Comparison of ENCODE assay signal across 20 cellular contexts in the genomic region with DNA sequence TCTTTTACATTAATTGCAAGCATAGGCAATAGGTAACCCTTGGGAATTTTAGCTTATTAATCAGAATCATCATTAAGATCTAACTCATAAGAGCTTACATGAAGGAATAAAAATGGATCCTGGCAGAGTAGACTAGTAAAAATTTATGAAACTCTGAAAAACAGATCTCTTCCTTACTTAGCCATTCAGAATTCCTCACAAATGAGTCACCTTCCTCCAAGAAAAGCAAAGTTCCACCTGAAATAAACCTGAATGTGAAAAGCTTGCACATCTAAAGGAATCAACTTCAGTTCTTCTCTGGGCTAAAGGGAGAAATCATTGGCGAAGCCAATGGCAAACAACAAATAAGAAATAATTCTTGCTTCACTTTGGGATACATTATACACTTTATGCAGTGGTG. TPM values are rescaled to one million over a fixed set of nuclear protein-coding genes. Genes with fewer than 3 reads are reported as not detected.
A peak's percentile ranks its signal among the peaks of the same experiment; 100 is the strongest.
DNase-seq lines count a peak whose midpoint lies in the region; ATAC-seq, FAIRE-seq and TF ChIP-seq lines count a peak whose summit lies in the region.
"Had no signal": no experiment of that assay in that cellular context is flagged by ENCODE, and none has a peak within 500 bp of the region (broad histone marks: within the 10 kb centered on the region; RNA-seq: fewer than 3 reads in every experiment).

No MANE protein-coding gene starts in this region.

- no peaks in the 10 kb centered on the region for H3K36me3 Mint-ChIP-seq in astrocyte (ENCODE audit: low read depth, unreplicated experiment)
- no peaks in the 10 kb centered on the region for H3K36me3 Mint-ChIP-seq in activated CD4-positive, alpha-beta memory T cell treated with anti-CD3 and anti-CD28 coated beads for 36 hours
- H3K36me3 Mint-ChIP-seq: activated naive CD8-positive, alpha-beta T cell treated with anti-CD3 and anti-CD28 coated beads for 36 hours had no signal

- POLR2A ChIA-PET in activated CD4-positive, alpha-beta memory T cell treated with anti-CD3 and anti-CD28 coated beads for 36 hours (lab: Charles Lee) = no interaction called here

- no peaks in the 10 kb centered on the region for H3K79me2 ChIP-seq in astrocyte (ENCODE audit: insufficient read depth, low read length)
- peaks cover 11% of the 10 kb centered on the region for H3K79me2 ChIP-seq in keratinocyte (ENCODE audit: control insufficient read depth, insufficient read depth, low read length)

- no peaks in the 10 kb centered on the region for H3K27me3 Mint-ChIP-seq in astrocyte (ENCODE audit: low read depth, unreplicated experiment)
- no peaks in the 10 kb centered on the region for H3K27me3 Mint-ChIP-seq in activated CD4-positive, alpha-beta memory T cell treated with anti-CD3 and anti-CD28 coated beads for 36 hours

- dilution Hi-C loops in keratinocyte (cut with MboI; ENCODE audit: extremely low pct_ligation_motif_present, low sequenced_read_pairs) = no loop called here

- no peak overlapping the region for H3K4me3 Mint-ChIP-seq in astrocyte (ENCODE audit: unreplicated experiment)
- H3K4me3 Mint-ChIP-seq in activated CD4-positive, alpha-beta memory T cell treated with anti-CD3 and anti-CD28 coated beads for 36 hours = no peak overlapping the region
- H3K4me3 Mint-ChIP-seq: activated CD8-positive, alpha-beta T cell treated with anti-CD3 and anti-CD28 coated beads for 36 hours; activated naive CD8-positive, alpha-beta T cell treated with anti-CD3 and anti-CD28 coated beads for 36 hours; B cell had no signal

- FAIRE-seq in astrocyte (lab: Jason Lieb, UNC) (peak; percentile 75), keratinocyte (lab: Jason Lieb, UNC) (peak; percentile 78)

- CTCF ChIA-PET in activated CD4-positive, alpha-beta memory T cell treated with anti-CD3 and anti-CD28 coated beads for 36 hours (lab: Charles Lee) = interaction anchor here (0.8 to 1.8 kb wide), 2 partner anchors 23 to 71 kb away, joined by 3 to 8 read pairs; a partner anchor contains a TSS

- H2AFZ ChIP-seq in astrocyte (ENCODE audit: low read depth, low read length) = no peak overlapping the region
- no peak overlapping the region for H2AFZ ChIP-seq in keratinocyte (ENCODE audit: control insufficient read depth, low read length)

- DNase-seq in LHCN-M2 (ENCODE audit: low read depth) (peak; percentile 20), astrocyte (ENCODE audit: low read depth) (no peak), keratinocyte (ENCODE audit: low read depth, low spot score) (no peak), thyroid gland (no peak), Right ventricle myocardium superior (no peak), NCI-H2081 treated with DMSO at 0.1 percent for 48 hours (lab: John Stamatoyannopoulos, UW) (no peak), C1 segment of cervical spinal cord (lab: John Stamatoyannopoulos, UW) (no peak)
- no peak for DNase-seq in activated CD4-positive, alpha-beta memory T cell treated with anti-CD3 and anti-CD28 coated beads for 36 hours
- DNase-seq: activated CD8-positive, alpha-beta T cell treated with anti-CD3 and anti-CD28 coated beads for 36 hours; activated naive CD8-positive, alpha-beta T cell treated with anti-CD3 and anti-CD28 coated beads for 36 hours; effector memory CD4-positive, alpha-beta T cell; GDM1; heart right ventricle; left cardiac atrium; NCI-H1417; ovary; T-helper 1 cell had no signal

- H3K9me3 ChIP-seq in astrocyte (ENCODE audit: insufficient read depth, low read depth, low read length) = no peaks in the 10 kb centered on the region
- no peaks in the 10 kb centered on the region for H3K9me3 ChIP-seq in keratinocyte (ENCODE audit: control insufficient read depth, low read depth, low read length)
- no peaks in the 10 kb centered on the region for H3K9me3 ChIP-seq in thyroid gland
- H3K9me3 ChIP-seq: heart right ventricle, ovary, thoracic aorta had no signal

- intact Hi-C loops in thyroid gland (cut with DNase I) (no loop called here), Right ventricle myocardium superior (cut with DNase I) (no loop called here)
- intact Hi-C loops in activated CD4-positive, alpha-beta memory T cell treated with anti-CD3 and anti-CD28 coated beads for 36 hours (cut with micrococcal nuclease) = no loop called here

- no peak for TF ChIP-seq CTCF in astrocyte (IDR thresholded peaks at IDR 0.05; ENCODE audit: insufficient read depth, low read depth, low read length)
- no peak for TF ChIP-seq CTCF in keratinocyte (optimal IDR thresholded peaks at IDR 0.05 in 1 of 3, IDR thresholded peaks at IDR 0.05 in 1 of 3, conservative IDR thresholded peaks at IDR 0.05 in 1 of 3; ENCODE audit: extremely low read depth in 1 of 3, insufficient read depth in 2 of 3, low read length in 3 of 3)
- TF ChIP-seq CTCF in thyroid gland (IDR thresholded peaks at IDR 0.05) = no peak

- no peaks in the 10 kb centered on the region for H3K27me3 ChIP-seq in astrocyte (ENCODE audit: insufficient read depth, low read length)
- no peaks in the 10 kb centered on the region for H3K27me3 ChIP-seq in keratinocyte (ENCODE audit: control insufficient read depth, extremely low read depth, insufficient read depth, low read length)
- H3K27me3 ChIP-seq in thyroid gland = no peaks in the 10 kb centered on the region
- H3K27me3 ChIP-seq: heart right ventricle, ovary had no signal

- ATAC-seq in Right ventricle myocardium superior (ENCODE audit: poor library complexity) = no peak
- ATAC-seq: activated CD8-positive, alpha-beta T cell treated with anti-CD3 and anti-CD28 coated beads for 36 hours; heart right ventricle; left cardiac atrium had no signal

- whole genome bisulfite sequencing in thyroid gland, 2 donors = 51 to 67% methylated on average over 1 of the region's 1 CpG

- H3K4me1 Mint-ChIP-seq in astrocyte (ENCODE audit: low read depth, unreplicated experiment) = peaks cover 8% of the 10 kb centered on the region
- H3K4me1 Mint-ChIP-seq in activated CD4-positive, alpha-beta memory T cell treated with anti-CD3 and anti-CD28 coated beads for 36 hours (ENCODE audit: low read depth) = no peaks in the 10 kb centered on the region
- H3K4me1 Mint-ChIP-seq: activated naive CD8-positive, alpha-beta T cell treated with anti-CD3 and anti-CD28 coated beads for 36 hours; B cell had no signal

- no peaks in the 10 kb centered on the region for H3K9me3 Mint-ChIP-seq in astrocyte (ENCODE audit: unreplicated experiment)
- no peaks in the 10 kb centered on the region for H3K9me3 Mint-ChIP-seq in activated CD4-positive, alpha-beta memory T cell treated with anti-CD3 and anti-CD28 coated beads for 36 hours
- H3K9me3 Mint-ChIP-seq: activated CD8-positive, alpha-beta T cell treated with anti-CD3 and anti-CD28 coated beads for 36 hours; activated naive CD8-positive, alpha-beta T cell treated with anti-CD3 and anti-CD28 coated beads for 36 hours had no signal

- no peak overlapping the region for H3K4me3 ChIP-seq in astrocyte (ENCODE audit: insufficient read depth, low read depth, low read length)
- H3K4me3 ChIP-seq in keratinocyte (ENCODE audit: control insufficient read depth in 2 of 3, extremely low read depth in 1 of 3, insufficient read depth in 2 of 3, low read depth in 1 of 3, low read length in 3 of 3) = peak overlapping the region in 2 of 3 experiments; percentile 7 to 15
- H3K4me3 ChIP-seq in thyroid gland (replicated peaks in 1 of 3) = no peak overlapping the region
- H3K4me3 ChIP-seq: heart right ventricle, ovary, thoracic aorta had no signal

- no peak overlapping the region for H3K27ac Mint-ChIP-seq in astrocyte (ENCODE audit: unreplicated experiment)
- no peak overlapping the region for H3K27ac Mint-ChIP-seq in activated CD4-positive, alpha-beta memory T cell treated with anti-CD3 and anti-CD28 coated beads for 36 hours
- H3K27ac Mint-ChIP-seq: activated CD8-positive, alpha-beta T cell treated with anti-CD3 and anti-CD28 coated beads for 36 hours; activated naive CD8-positive, alpha-beta T cell treated with anti-CD3 and anti-CD28 coated beads for 36 hours; B cell had no signal

- H3K4me2 ChIP-seq in astrocyte (ENCODE audit: low read length) (peak overlapping the region; percentile 29), keratinocyte (ENCODE audit: control insufficient read depth, extremely low read depth, insufficient read depth, low read depth, low read length) (peak overlapping the region; percentile 60)
- H3K4me2 ChIP-seq: KMS-11 had no signal

- H3K27ac ChIP-seq in astrocyte (ENCODE audit: low read depth, low read length) (no peak overlapping the region), keratinocyte (ENCODE audit: control insufficient read depth, insufficient read depth, low read length) (no peak overlapping the region), thyroid gland (peak overlapping the region; percentile 79 to 89 (median 79))
- H3K27ac ChIP-seq: heart right ventricle, KMS-11, ovary had no signal

- H3K9ac ChIP-seq in astrocyte (ENCODE audit: low read length) (no peak overlapping the region), keratinocyte (ENCODE audit: control insufficient read depth, extremely low read depth, insufficient read depth, low read length) (no peak overlapping the region)
- H3K9ac ChIP-seq: KMS-11 had no signal

- H3K9me1 ChIP-seq in keratinocyte (ENCODE audit: control insufficient read depth, extremely low read depth, insufficient read depth, low read length) = no peaks in the 10 kb centered on the region

- no peak for TF ChIP-seq POLR2A in thyroid gland (IDR thresholded peaks at IDR 0.05)

- H4K20me1 ChIP-seq in astrocyte (ENCODE audit: insufficient read depth, low read length) = no peaks in the 10 kb centered on the region
- no peaks in the 10 kb centered on the region for H4K20me1 ChIP-seq in keratinocyte (ENCODE audit: control insufficient read depth, extremely low read depth, insufficient read depth, low read length)

- H3K36me3 ChIP-seq in astrocyte (ENCODE audit: insufficient read depth, low read length) = no peaks in the 10 kb centered on the region
- H3K36me3 ChIP-seq in keratinocyte (ENCODE audit: control insufficient read depth in 2 of 2, extremely low read depth in 1 of 2, insufficient read depth in 2 of 2, low read length in 2 of 2) = no peaks in the 10 kb centered on the region
- H3K36me3 ChIP-seq in thyroid gland = no peaks in the 10 kb centered on the region
- H3K36me3 ChIP-seq: heart right ventricle, ovary, thoracic aorta had no signal

- peaks cover 3% of the 10 kb centered on the region for H3K4me1 ChIP-seq in astrocyte (ENCODE audit: insufficient read depth, low read length)
- H3K4me1 ChIP-seq in keratinocyte (ENCODE audit: control insufficient read depth, extremely low read depth, insufficient read depth, low read length) = peaks cover 23% of the 10 kb centered on the region
- peaks cover 17 to 23% of the 10 kb centered on the region in 2 donors for H3K4me1 ChIP-seq in thyroid gland

RNA-seq across cellular contexts. Expression of a gene that starts 22.7 kb away (rescaled TPM):
- total RNA-seq in LHCN-M2 (2014; rRNA removed) = 26.2 and 35.1 TPM in 2 replicates
- 24.0 TPM for polyA plus RNA-seq in LHCN-M2 (2012)
- total RNA-seq in astrocyte = 18.0 and 23.5 TPM in 2 replicates
- 29.9 to 51.2 TPM (median 33.7 TPM) in 3 replicates for polyA plus RNA-seq in keratinocyte
- 42.4 TPM for polyA plus RNA-seq in keratinocyte (2011; ENCODE audit: low read depth)
- polyA plus RNA-seq in keratinocyte (2011; cell fraction: cytosol; rRNA removed) = 40.7 and 67.2 TPM in 2 replicates
- polyA plus RNA-seq in keratinocyte (2011; cell fraction: nucleus; rRNA removed) = 61.5 and 70.9 TPM in 2 replicates
- 35.7 and 37.8 TPM in 2 replicates for polyA plus RNA-seq in keratinocyte (2012; ENCODE audit: low replicate concordance)
- 58.4 to 79.1 TPM (median 69.4 TPM) in 3 replicates for polyA minus RNA-seq in keratinocyte
- polyA minus RNA-seq in keratinocyte (2011; cell fraction: cytosol; rRNA and poly(A)+ RNA removed) = 53.9 TPM
- polyA minus RNA-seq in keratinocyte (2011; cell fraction: nucleus; rRNA and poly(A)+ RNA removed) = 68.4 and 110 TPM in 2 replicates
- 100 to 1,000 TPM in 2 of 4 donors, 10 to 100 TPM in 2; 91.9 to 143 (median 97.8) TPM for total RNA-seq in thyroid gland
- 3.8 TPM for total RNA-seq in Right ventricle myocardium superior
- 10 to 100 TPM; 13.5 to 18.9 TPM for total RNA-seq in activated CD4-positive, alpha-beta memory T cell treated with anti-CD3 and anti-CD28 coated beads for 36 hours

Comparison
In these comparisons a context has a peak if more than half of its experiments do, and no peak if none do; other contexts are left out.
1. H3K27ac ChIP-seq: peak in thyroid gland (3 of 3); none in astrocyte (single experiment) and keratinocyte (single experiment).
2. H3K4me3 ChIP-seq: peak in keratinocyte (2 of 3); none in astrocyte (single experiment) and thyroid gland (0 of 3).